In the genomic region with DNA sequence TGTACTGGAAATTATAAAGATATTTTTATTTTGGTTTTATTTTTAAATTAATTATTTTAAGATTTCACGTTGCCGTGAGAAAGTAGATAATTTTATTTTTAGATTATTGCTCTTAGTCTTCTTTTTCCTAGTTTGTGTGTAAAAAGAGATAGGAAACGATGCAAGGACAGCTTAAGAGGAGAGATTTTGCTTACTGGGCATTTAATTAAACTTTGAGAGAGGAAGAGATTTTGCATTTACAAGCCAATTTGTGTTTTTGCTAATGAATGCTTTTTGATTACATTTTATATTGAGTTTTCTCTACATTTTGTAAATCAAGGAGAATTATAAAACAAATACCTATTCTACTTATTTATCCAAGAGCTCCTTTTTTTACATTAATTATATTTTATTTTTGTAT, we compare ENCODE assay signal across 24 cellular contexts.
"Had no signal": no experiment of that assay in that cellular context is flagged by ENCODE, and none has a peak within 500 bp of the region (broad histone marks: within the 10 kb centered on the region; RNA-seq: fewer than 3 reads in every experiment).

No MANE protein-coding gene starts in this region.

- H3K27me3 Mint-ChIP-seq: natural killer cell treated with Interleukin-12 subunit alpha and Interleukin-12 subunit beta and Interleukin-15 and Interleukin-18, amount 100 ng/mL, for 72 hours had no signal

- H3K9me3 Mint-ChIP-seq: mesothelial cell of epicardium; naive B cell; natural killer cell treated with Interleukin-12 subunit alpha and Interleukin-12 subunit beta and Interleukin-15 and Interleukin-18, amount 100 ng/mL, for 72 hours; stimulated activated effector memory CD8-positive, alpha-beta T cell treated with anti-CD3 and anti-CD28 coated beads, Interleukin-12 subunit alpha, Interleukin-12 subunit beta, amount 100 ng/mL, for 72 hours; stimulated activated naive CD8-positive, alpha-beta T cell treated with anti-CD3 and anti-CD28 coated beads, Interleukin-15, amount 100 ng/mL, for 72 hours had no signal

- H3K27ac ChIP-seq: left lung, lower lobe of right lung, sigmoid colon, transverse colon, upper lobe of left lung, vagina had no signal

- H3K4me1 Mint-ChIP-seq: naive B cell had no signal

- H3K27ac Mint-ChIP-seq: mesothelial cell of epicardium; naive B cell; natural killer cell treated with Interleukin-12 subunit alpha and Interleukin-12 subunit beta and Interleukin-15 and Interleukin-18, amount 100 ng/mL, for 72 hours; progenitor cell of endocrine pancreas; stimulated activated effector memory CD8-positive, alpha-beta T cell treated with anti-CD3 and anti-CD28 coated beads, Interleukin-12 subunit alpha, Interleukin-12 subunit beta, amount 100 ng/mL, for 72 hours; stimulated activated naive CD8-positive, alpha-beta T cell treated with anti-CD3 and anti-CD28 coated beads, Interleukin-15, amount 100 ng/mL, for 72 hours had no signal

- ATAC-seq: left colon; left lung; lower lobe of right lung; natural killer cell treated with Interleukin-12 subunit alpha and Interleukin-12 subunit beta and Interleukin-15 and Interleukin-18, amount 100 ng/mL, for 72 hours; right cardiac atrium; stimulated activated effector memory CD8-positive, alpha-beta T cell treated with anti-CD3 and anti-CD28 coated beads, Interleukin-12 subunit alpha, Interleukin-12 subunit beta, amount 100 ng/mL, for 72 hours; stimulated activated naive CD8-positive, alpha-beta T cell treated with anti-CD3 and anti-CD28 coated beads, Interleukin-15, amount 100 ng/mL, for 72 hours had no signal

- H3K36me3 Mint-ChIP-seq: mesothelial cell of epicardium; naive B cell; natural killer cell treated with Interleukin-12 subunit alpha and Interleukin-12 subunit beta and Interleukin-15 and Interleukin-18, amount 100 ng/mL, for 72 hours; stimulated activated effector memory CD8-positive, alpha-beta T cell treated with anti-CD3 and anti-CD28 coated beads, Interleukin-12 subunit alpha, Interleukin-12 subunit beta, amount 100 ng/mL, for 72 hours had no signal

- H3K9me3 ChIP-seq: left lung, lower lobe of right lung, ovary, sigmoid colon, spleen, transverse colon, upper lobe of left lung, vagina had no signal

- H3K4me3 ChIP-seq: left lung, lower lobe of right lung, ovary, sigmoid colon, spleen, transverse colon, upper lobe of left lung, vagina had no signal

- H3K4me3 Mint-ChIP-seq: mesothelial cell of epicardium; naive B cell; natural killer cell treated with Interleukin-12 subunit alpha and Interleukin-12 subunit beta and Interleukin-15 and Interleukin-18, amount 100 ng/mL, for 72 hours; stimulated activated effector memory CD8-positive, alpha-beta T cell treated with anti-CD3 and anti-CD28 coated beads, Interleukin-12 subunit alpha, Interleukin-12 subunit beta, amount 100 ng/mL, for 72 hours; stimulated activated naive CD8-positive, alpha-beta T cell treated with anti-CD3 and anti-CD28 coated beads, Interleukin-15, amount 100 ng/mL, for 72 hours had no signal

- DNase-seq: hippocampal formation; kidney; left colon; left lung; lower lobe of right lung; mesendoderm; naive B cell; ovary; retina; right cardiac atrium; sigmoid colon; small intestine; spleen; stimulated activated CD4-positive, alpha-beta T cell treated with anti-CD3 and anti-CD28 coated beads, Interleukin-4, amount 100 ng/mL, for 24 hours; stimulated activated naive CD4-positive, alpha-beta T cell; stimulated activated naive CD8-positive, alpha-beta T cell treated with anti-CD3 and anti-CD28 coated beads, Interleukin-15, amount 100 ng/mL, for 72 hours; substantia nigra; transverse colon; upper lobe of left lung had no signal

- H3K27me3 ChIP-seq: left lung, ovary, sigmoid colon, spleen, transverse colon, upper lobe of left lung, vagina had no signal

- H3K4me1 ChIP-seq: left lung, lower lobe of right lung, sigmoid colon, vagina had no signal

- H3K36me3 ChIP-seq: left lung, lower lobe of right lung, ovary, sigmoid colon, spleen, transverse colon, upper lobe of left lung, vagina had no signal
